In genomic region chr12:120231316-120232011, GRCh38 we compare ENCODE assay signal across 9 cellular contexts. TPM values are rescaled to one million over a fixed set of nuclear protein-coding genes. Genes with fewer than 3 reads are reported as not detected.
A peak's percentile ranks its signal among the peaks of the same experiment; 100 is the strongest.
DNase-seq lines count a peak whose midpoint lies in the region; ATAC-seq and TF ChIP-seq lines count a peak whose summit lies in the region.
"Had no signal": no experiment of that assay in that cellular context is flagged by ENCODE, and none has a peak within 500 bp of the region (broad histone marks: within the 10 kb centered on the region; RNA-seq: fewer than 3 reads in every experiment).

No MANE protein-coding gene starts in this region.

- TF ChIP-seq EP300 in neural cell (conservative IDR thresholded peaks at IDR 0.05; ENCODE audit: poor library complexity, severe bottlenecking), result no peak

- no peaks in the 10 kb centered on the region for H3K9me3 ChIP-seq in neural cell (ENCODE audit: low read length)

- H3K4me2 ChIP-seq in neural cell (ENCODE audit: low read length), result no peak overlapping the region

- H3K27ac ChIP-seq in neural cell (ENCODE audit: low read length) (peak overlapping the region; percentile 48), substantia nigra (ENCODE audit: low read depth, low read length, poor library complexity, severe bottlenecking) (peak overlapping the region; percentile 56)

- no peak for TF ChIP-seq RAD21 in neural cell (conservative IDR thresholded peaks at IDR 0.05)

- H3K9ac ChIP-seq in neural cell (ENCODE audit: low read length), result peak overlapping the region; percentile 7

- H4K20me1 ChIP-seq in neural cell (ENCODE audit: insufficient read depth), result no peaks in the 10 kb centered on the region

- H3K9me2 ChIP-seq in neural cell (ENCODE audit: insufficient read depth, low read length), result no peaks in the 10 kb centered on the region

- no peak overlapping the region for H3K4me3 ChIP-seq in epithelial cell of proximal tubule (ENCODE audit: low read depth, low read length)
- H3K4me3 ChIP-seq in neural cell (ENCODE audit: low read length), result peak overlapping the region; percentile 25

- no peaks in the 10 kb centered on the region for H3K27me3 ChIP-seq in neural cell (ENCODE audit: insufficient read depth, low read depth, low read length)

- no peaks in the 10 kb centered on the region for H3K36me3 ChIP-seq in neural cell (ENCODE audit: insufficient read depth, low read length)

- H2AFZ ChIP-seq in neural cell (ENCODE audit: low read depth, low read length), result no peak overlapping the region

- H3K79me2 ChIP-seq in neural cell (replicated peaks; ENCODE audit: insufficient read depth, low read length), result no peaks in the 10 kb centered on the region

- H3F3A ChIP-seq in neural cell (ENCODE audit: insufficient read depth, low read length, poor library complexity, severe bottlenecking), result no peaks in the 10 kb centered on the region

- DNase-seq in ELF-1 (ENCODE audit: low read depth, low spot score), result peak; percentile 93
- DNase-seq in NOMO-1 treated with DMSO at 0.1 percent for 48 hours (lab: John Stamatoyannopoulos, UW; ENCODE audit: unreplicated experiment), result peak; percentile 86
- DNase-seq in activated T-cell treated with anti-CD3 and anti-CD28 coated beads for 1 hour (ENCODE audit: low read depth), result peak; percentile 55
- peak; percentile 73 for DNase-seq in epithelial cell of proximal tubule (ENCODE audit: low read depth)
- DNase-seq in substantia nigra (lab: John Stamatoyannopoulos, UW), result peak in 8 of 49 donors; percentile 18 to 74 (median 34)
- no peak for DNase-seq in NCI-H128 (lab: John Stamatoyannopoulos, UW; ENCODE audit: unreplicated experiment)
- DNase-seq: activated B cell treated with CpG ODN at 0.5 μM for 24 hours had no signal

- TF ChIP-seq CTCF in epithelial cell of proximal tubule (conservative IDR thresholded peaks at IDR 0.05; ENCODE audit: low read depth, low read length) (peak; percentile 31), neural cell (IDR thresholded peaks at IDR 0.05; ENCODE audit: poor library complexity, severe bottlenecking) (no peak)

- ATAC-seq in GM18868 (IDR thresholded peaks at IDR 0.05; ENCODE audit: unreplicated experiment), result no peak

TF ChIP-seq in neural cell, 6 proteins besides CTCF, POLR2A, EP300 and RAD21:
- TF ChIP-seq REST (IDR thresholded peaks at IDR 0.05; ENCODE audit: borderline replicate concordance), result no peak
- TF ChIP-seq MXI1 (conservative IDR thresholded peaks at IDR 0.05; ENCODE audit: poor library complexity, severe bottlenecking), result no peak
- no peak for TF ChIP-seq SMC3 (conservative IDR thresholded peaks at IDR 0.05; ENCODE audit: poor library complexity)
- TF ChIP-seq POLR2AphosphoS5 (IDR thresholded peaks at IDR 0.05), result no peak
- TF ChIP-seq EZH2 (IDR thresholded peaks at IDR 0.05; ENCODE audit: borderline replicate concordance, insufficient read depth, low read length, poor library complexity, severe bottlenecking), result no peak
- no peak for TF ChIP-seq TAF1 (IDR thresholded peaks at IDR 0.05; ENCODE audit: low read depth)
TF ChIP-seq in neural cell: peak in this region for 0.

RNA-seq across cellular contexts. Expression of gene RPLP0, which starts 30.6 kb away (rescaled TPM):
- 3,816 and 4,725 TPM in 2 replicates for total RNA-seq in epithelial cell of proximal tubule
- 1,914 and 2,229 TPM in 2 replicates for polyA plus RNA-seq in neural cell
- polyA minus RNA-seq in neural cell, result 1,127 and 1,160 TPM in 2 replicates

RNA-seq across cellular contexts. Expression of gene PXN, which starts 34.1 kb away (rescaled TPM):
- total RNA-seq in epithelial cell of proximal tubule, result 84.5 and 100 TPM in 2 replicates
- 5.9 and 6.3 TPM in 2 replicates for polyA plus RNA-seq in neural cell
- polyA minus RNA-seq in neural cell, result 4.6 and 7.4 TPM in 2 replicates

RNA-seq across cellular contexts. Expression of gene GCN1, which starts 36.9 kb away (rescaled TPM):
- 73.9 and 79.2 TPM in 2 replicates for total RNA-seq in epithelial cell of proximal tubule
- 21.5 and 27.4 TPM in 2 replicates for polyA plus RNA-seq in neural cell
- polyA minus RNA-seq in neural cell, result 53.1 and 99.2 TPM in 2 replicates
